ENCODE assay signal across 11 cellular contexts in the genomic region with DNA sequence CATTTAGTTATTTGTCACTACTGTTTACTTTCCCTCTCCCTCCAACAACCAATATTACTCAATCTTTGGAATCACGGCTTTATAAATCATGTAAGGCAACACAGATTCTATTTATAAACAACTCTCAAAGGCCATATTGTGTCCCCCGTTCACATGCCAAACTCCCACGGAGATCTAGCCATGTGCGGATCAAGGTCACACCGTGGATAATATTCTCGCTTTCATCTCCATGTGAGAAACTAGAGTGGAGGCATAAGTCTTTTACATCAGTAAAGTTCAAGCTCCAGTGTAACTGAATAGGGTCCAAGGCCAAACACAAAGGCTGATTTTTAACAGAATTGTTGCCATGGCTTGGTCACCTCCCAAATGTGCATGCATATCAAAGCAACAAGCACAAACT.
"Had no signal": no experiment of that assay in that cellular context is flagged by ENCODE, and none has a peak within 500 bp of the region (broad histone marks: within the 10 kb centered on the region; RNA-seq: fewer than 3 reads in every experiment).

No MANE protein-coding gene starts in this region.

- H3K27ac Mint-ChIP-seq: immature natural killer cell, natural killer cell had no signal

- H3K9me3 ChIP-seq: psoas muscle, upper lobe of right lung had no signal

- ATAC-seq: natural killer cell, psoas muscle, upper lobe of right lung had no signal

- H3K4me1 Mint-ChIP-seq: immature natural killer cell, natural killer cell had no signal

- H3K27me3 ChIP-seq: upper lobe of right lung had no signal

- H3K4me3 Mint-ChIP-seq: immature natural killer cell, natural killer cell had no signal

- H3K36me3 Mint-ChIP-seq: natural killer cell had no signal

- H3K4me3 ChIP-seq: psoas muscle, upper lobe of right lung had no signal

- H3K27ac ChIP-seq: psoas muscle, upper lobe of right lung had no signal

- H3K36me3 ChIP-seq: upper lobe of right lung had no signal

- FAIRE-seq: TTC549 had no signal

- DNase-seq: activated CD4-positive, alpha-beta T cell treated with anti-CD3 and anti-CD28 coated beads, Interleukin-2, amount 50 U/mL, for 1 hour; activated naive CD4-positive, alpha-beta T cell treated with anti-CD3 and anti-CD28 coated beads, Interleukin-2, amount 50 U/mL, for 16 hours; dermis blood vessel endothelial cell; immature natural killer cell; natural killer cell; psoas muscle; stimulated activated CD4-positive, alpha-beta T cell treated with anti-CD3 and anti-CD28 coated beads, Interleukin-2, amount 100 ng/mL, for 48 hours; stimulated activated naive CD4-positive, alpha-beta T cell treated with Interleukin-2 at 50 U/mL for 16 hours; T-helper 2 cell; upper lobe of right lung had no signal

- H3K4me1 ChIP-seq: psoas muscle, upper lobe of right lung had no signal
